Comparison of ENCODE assay signal across 1 cellular context in genomic region chr16:67987460-67988160, GRCh38.
TF ChIP-seq lines count a peak whose summit lies in the region.

No MANE protein-coding gene starts in this region.

TF ChIP-seq in WTC11, 78 proteins besides CTCF, POLR2A, EP300 and RAD21 (continued from another document):
- no peak for TF ChIP-seq AR (CRISPR knock-in tag; IDR thresholded peaks at IDR 0.05)
- no peak for TF ChIP-seq FOXP4 (CRISPR knock-in tag; IDR thresholded peaks at IDR 0.05)
- no peak for TF ChIP-seq AFF4 (CRISPR knock-in tag; IDR thresholded peaks at IDR 0.05; ENCODE audit: borderline replicate concordance)
- no peak for TF ChIP-seq OVOL2 (CRISPR knock-in tag; IDR thresholded peaks at IDR 0.05; ENCODE audit: borderline replicate concordance)
- TF ChIP-seq HMGXB4 (CRISPR knock-in tag; IDR thresholded peaks at IDR 0.05) = no peak
